Comparison of ENCODE assay signal across 1 cellular context in the genomic region with DNA sequence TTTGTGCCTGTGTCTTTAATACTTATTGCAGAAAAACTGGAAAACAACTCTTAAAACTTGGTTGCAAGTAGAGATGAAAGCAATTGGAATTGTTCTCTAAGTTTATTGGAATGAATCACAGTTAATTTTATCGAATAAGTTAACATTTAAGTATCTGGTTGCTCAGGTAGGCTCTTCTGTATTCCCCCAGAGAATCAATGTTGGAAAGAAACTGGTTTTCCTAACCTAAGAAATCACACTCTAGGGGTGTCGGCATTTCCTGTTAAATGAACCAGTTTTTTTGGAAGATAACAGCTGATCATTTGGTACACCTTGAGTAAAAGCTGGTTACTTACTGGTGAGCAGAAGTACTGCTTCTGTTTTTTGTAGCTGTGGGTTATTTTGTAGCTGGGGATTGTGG.
A peak's percentile ranks its signal among the peaks of the same experiment; 100 is the strongest.
TF ChIP-seq lines count a peak whose summit lies in the region.

No MANE protein-coding gene starts in this region.

TF ChIP-seq in HepG2, 621 proteins besides CTCF, POLR2A, EP300 and RAD21:
- TF ChIP-seq CBX2 (IDR thresholded peaks at IDR 0.05; ENCODE audit: low read depth, low read length) (0 out of 2 replicates have a peak, but pooled peaks have one; percentile 84), CBX2 (CRISPR knock-in tag; IDR thresholded peaks at IDR 0.05; ENCODE audit: low read depth) (no peak), FOSL1 (CRISPR knock-in tag; IDR thresholded peaks at IDR 0.05; ENCODE audit: borderline replicate concordance) (no peak), EZH2 (conservative IDR thresholded peaks at IDR 0.05; ENCODE audit: low read depth, low read length) (0 out of 2 replicates have a peak, but pooled peaks have one; percentile 65), ZNF644 (CRISPR knock-in tag; IDR thresholded peaks at IDR 0.05; ENCODE audit: low read depth) (no peak)
- TF ChIP-seq, protein P1, sequence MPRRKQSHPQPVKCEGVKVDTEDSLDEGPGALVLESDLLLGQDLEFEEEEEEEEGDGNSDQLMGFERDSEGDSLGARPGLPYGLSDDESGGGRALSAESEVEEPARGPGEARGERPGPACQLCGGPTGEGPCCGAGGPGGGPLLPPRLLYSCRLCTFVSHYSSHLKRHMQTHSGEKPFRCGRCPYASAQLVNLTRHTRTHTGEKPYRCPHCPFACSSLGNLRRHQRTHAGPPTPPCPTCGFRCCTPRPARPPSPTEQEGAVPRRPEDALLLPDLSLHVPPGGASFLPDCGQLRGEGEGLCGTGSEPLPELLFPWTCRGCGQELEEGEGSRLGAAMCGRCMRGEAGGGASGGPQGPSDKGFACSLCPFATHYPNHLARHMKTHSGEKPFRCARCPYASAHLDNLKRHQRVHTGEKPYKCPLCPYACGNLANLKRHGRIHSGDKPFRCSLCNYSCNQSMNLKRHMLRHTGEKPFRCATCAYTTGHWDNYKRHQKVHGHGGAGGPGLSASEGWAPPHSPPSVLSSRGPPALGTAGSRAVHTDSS (CRISPR knock-in tag; conservative IDR thresholded peaks at IDR 0.05) = no peak
